In genomic region chr11:19344661-19345518, GRCh38 we compare ENCODE assay signal across 8 cellular contexts.
DNase-seq lines count a peak whose midpoint lies in the region; ATAC-seq and TF ChIP-seq lines count a peak whose summit lies in the region.

No MANE protein-coding gene starts in this region.

- peaks cover 22% of the 10 kb centered on the region for H3K4me1 ChIP-seq in vagina

- DNase-seq in AG20443 (ENCODE audit: low spot score) (peak; percentile 94), NCI-H146 treated with DMSO at 0.1 percent for 48 hours (lab: John Stamatoyannopoulos, UW; ENCODE audit: unreplicated experiment) (peak; percentile 39), dermis blood vessel endothelial cell (peak; percentile 64), medulla oblongata (ENCODE audit: extremely low spot score) (peak; percentile 65), vagina (ENCODE audit: extremely low spot score in 2 of 2) (no peak), amniotic stem cell (lab: John Stamatoyannopoulos, UW) (no peak), NOMO-1 treated with DMSO at 0.1 percent for 48 hours (lab: John Stamatoyannopoulos, UW; ENCODE audit: unreplicated experiment) (no peak)

- H3K27me3 ChIP-seq in vagina, result no peaks in the 10 kb centered on the region

- H3K4me3 ChIP-seq in vagina, result peak overlapping the region; percentile 37 to 39

- no peaks in the 10 kb centered on the region for H3K36me3 ChIP-seq in vagina

- no peak for TF ChIP-seq CTCF in vagina (IDR thresholded peaks at IDR 0.05)

- intact Hi-C loops in vagina (cut with DNase I), result no loop called here

- H3K27ac ChIP-seq in vagina, result no peak overlapping the region

- peak; percentile 46 for ATAC-seq in GM19397 (IDR thresholded peaks at IDR 0.05; ENCODE audit: unreplicated experiment)

- TF ChIP-seq POLR2A in vagina (IDR thresholded peaks at IDR 0.05), result no peak

- H3K9me3 ChIP-seq in vagina, result no peaks in the 10 kb centered on the region

Comparison
In these comparisons a context has a peak if more than half of its experiments do, and no peak if none do; other contexts are left out.
1. DNase-seq: peak in AG20443 (single experiment), NCI-H146 treated with DMSO at 0.1 percent for 48 hours (single experiment), dermis blood vessel endothelial cell (single experiment) and medulla oblongata (single experiment); none in vagina (0 of 2), amniotic stem cell (single experiment) and NOMO-1 treated with DMSO at 0.1 percent for 48 hours (single experiment).